In the genomic region with DNA sequence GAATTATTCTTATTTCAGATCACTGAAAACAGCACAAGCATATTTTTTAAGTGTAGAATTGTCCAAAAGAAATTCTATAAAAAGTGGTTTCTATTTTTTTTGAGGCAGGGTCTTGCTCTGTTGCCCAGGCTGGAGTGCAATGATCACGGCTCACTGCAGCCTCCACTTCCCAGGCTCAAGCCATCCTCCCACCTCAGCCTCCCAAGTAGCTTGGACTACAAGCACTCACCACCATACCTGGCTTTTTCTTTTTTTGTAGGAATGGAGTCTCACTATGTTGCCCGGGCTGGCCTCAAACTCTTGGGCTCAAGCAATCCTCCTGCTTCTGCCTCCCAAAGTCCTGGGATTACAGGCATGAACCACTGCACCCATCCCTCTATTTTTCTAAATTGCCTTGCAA, we compare ENCODE assay signal across 3 cellular contexts. TPM values are rescaled to one million over a fixed set of nuclear protein-coding genes. Genes with fewer than 3 reads are reported as not detected.
"Had no signal": no experiment of that assay in that cellular context is flagged by ENCODE, and none has a peak within 500 bp of the region (broad histone marks: within the 10 kb centered on the region; RNA-seq: fewer than 3 reads in every experiment).

No MANE protein-coding gene starts in this region.

RNA-seq across cellular contexts. Expression of a gene that starts 34.7 kb away (rescaled TPM):
- total RNA-seq: endothelial cell of umbilical vein, myocyte had no signal
- polyA plus RNA-seq: endothelial cell of umbilical vein, immature natural killer cell had no signal
